In genomic region chr20:34955232-34956040, GRCh38 we compare ENCODE assay signal across 1 cellular context.
TF ChIP-seq lines count a peak whose summit lies in the region.

GSS (minus strand) TSS chr20:34955806; CDS start chr20:34951852, 3,954 bp downstream.
MYH7B (plus strand) TSS chr20:34955868; CDS start chr20:34978006, 22,138 bp downstream.

TF ChIP-seq in K562, 482 proteins besides CTCF, POLR2A, EP300 and RAD21 (continued from another document and continues in another):
- peak; percentile 66; the same call in 1 of the 2 replicates for TF ChIP-seq RB1 (IDR thresholded peaks at IDR 0.05; ENCODE audit: low read depth)
- no peak for TF ChIP-seq PHTF2 (CRISPR knock-in tag; IDR thresholded peaks at IDR 0.05)
- TF ChIP-seq ZNF717 (CRISPR knock-in tag; IDR thresholded peaks at IDR 0.05): no peak
- peak; percentile 37; the same call in 1 of the 2 replicates for TF ChIP-seq CREB1 (IDR thresholded peaks at IDR 0.05)
- TF ChIP-seq CREB1 (CRISPR knock-in tag; IDR thresholded peaks at IDR 0.05): peak; percentile 75
- peak; percentile 100 for TF ChIP-seq NFATC3 (IDR thresholded peaks at IDR 0.05)
- peak; percentile 16; the same call in 1 of the 2 replicates for TF ChIP-seq NFIC (IDR thresholded peaks at IDR 0.05)
- TF ChIP-seq RFX5 (IDR thresholded peaks at IDR 0.05; ENCODE audit: low read depth, low read length): no peak
- TF ChIP-seq CBFB (CRISPR knock-in tag; IDR thresholded peaks at IDR 0.05): peak; percentile 54; the same call in 1 of the 2 replicates
- peak; percentile 68; the same call in 1 of the 2 replicates for TF ChIP-seq NR1H2 (CRISPR knock-in tag; IDR thresholded peaks at IDR 0.05)
- TF ChIP-seq TEAD1 (CRISPR knock-in tag; IDR thresholded peaks at IDR 0.05): peak in 1 of 2 experiments; percentile 84; a peak in 2 of 4 replicates
- TF ChIP-seq ZNF12 (CRISPR knock-in tag; IDR thresholded peaks at IDR 0.05): peak; percentile 85
- TF ChIP-seq ZBTB49 (CRISPR knock-in tag; IDR thresholded peaks at IDR 0.05; ENCODE audit: borderline replicate concordance): 0 out of 2 replicates have a peak, but pooled peaks have one; percentile 48
- TF ChIP-seq, protein P1, sequence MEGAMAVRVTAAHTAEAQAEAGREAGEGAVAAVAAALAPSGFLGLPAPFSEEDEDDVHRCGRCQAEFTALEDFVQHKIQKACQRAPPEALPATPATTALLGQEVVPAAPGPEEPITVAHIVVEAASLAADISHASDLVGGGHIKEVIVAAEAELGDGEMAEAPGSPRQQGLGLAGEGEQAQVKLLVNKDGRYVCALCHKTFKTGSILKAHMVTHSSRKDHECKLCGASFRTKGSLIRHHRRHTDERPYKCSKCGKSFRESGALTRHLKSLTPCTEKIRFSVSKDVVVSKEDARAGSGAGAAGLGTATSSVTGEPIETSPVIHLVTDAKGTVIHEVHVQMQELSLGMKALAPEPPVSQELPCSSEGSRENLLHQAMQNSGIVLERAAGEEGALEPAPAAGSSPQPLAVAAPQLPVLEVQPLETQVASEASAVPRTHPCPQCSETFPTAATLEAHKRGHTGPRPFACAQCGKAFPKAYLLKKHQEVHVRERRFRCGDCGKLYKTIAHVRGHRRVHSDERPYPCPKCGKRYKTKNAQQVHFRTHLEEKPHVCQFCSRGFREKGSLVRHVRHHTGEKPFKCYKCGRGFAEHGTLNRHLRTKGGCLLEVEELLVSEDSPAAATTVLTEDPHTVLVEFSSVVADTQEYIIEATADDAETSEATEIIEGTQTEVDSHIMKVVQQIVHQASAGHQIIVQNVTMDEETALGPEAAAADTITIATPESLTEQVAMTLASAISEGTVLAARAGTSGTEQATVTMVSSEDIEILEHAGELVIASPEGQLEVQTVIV (CRISPR knock-in tag; IDR thresholded peaks at IDR 0.05; ENCODE audit: borderline replicate concordance): no peak
- no peak for TF ChIP-seq RAD51 (IDR thresholded peaks at IDR 0.05; ENCODE audit: borderline replicate concordance, low read depth)
- peak; percentile 79 for TF ChIP-seq HMGXB4 (CRISPR knock-in tag; IDR thresholded peaks at IDR 0.05)
- peak; percentile 20 for TF ChIP-seq EGR1 (conservative IDR thresholded peaks at IDR 0.05)
- no peak for TF ChIP-seq ELF1 (tag; IDR thresholded peaks at IDR 0.05)
- TF ChIP-seq ZNF24 (IDR thresholded peaks at IDR 0.05): 0 out of 2 replicates have a peak, but pooled peaks have one; percentile 72
- no peak for TF ChIP-seq PTBP1 (IDR thresholded peaks at IDR 0.05; ENCODE audit: low read depth, low read length)
- TF ChIP-seq, protein P2, sequence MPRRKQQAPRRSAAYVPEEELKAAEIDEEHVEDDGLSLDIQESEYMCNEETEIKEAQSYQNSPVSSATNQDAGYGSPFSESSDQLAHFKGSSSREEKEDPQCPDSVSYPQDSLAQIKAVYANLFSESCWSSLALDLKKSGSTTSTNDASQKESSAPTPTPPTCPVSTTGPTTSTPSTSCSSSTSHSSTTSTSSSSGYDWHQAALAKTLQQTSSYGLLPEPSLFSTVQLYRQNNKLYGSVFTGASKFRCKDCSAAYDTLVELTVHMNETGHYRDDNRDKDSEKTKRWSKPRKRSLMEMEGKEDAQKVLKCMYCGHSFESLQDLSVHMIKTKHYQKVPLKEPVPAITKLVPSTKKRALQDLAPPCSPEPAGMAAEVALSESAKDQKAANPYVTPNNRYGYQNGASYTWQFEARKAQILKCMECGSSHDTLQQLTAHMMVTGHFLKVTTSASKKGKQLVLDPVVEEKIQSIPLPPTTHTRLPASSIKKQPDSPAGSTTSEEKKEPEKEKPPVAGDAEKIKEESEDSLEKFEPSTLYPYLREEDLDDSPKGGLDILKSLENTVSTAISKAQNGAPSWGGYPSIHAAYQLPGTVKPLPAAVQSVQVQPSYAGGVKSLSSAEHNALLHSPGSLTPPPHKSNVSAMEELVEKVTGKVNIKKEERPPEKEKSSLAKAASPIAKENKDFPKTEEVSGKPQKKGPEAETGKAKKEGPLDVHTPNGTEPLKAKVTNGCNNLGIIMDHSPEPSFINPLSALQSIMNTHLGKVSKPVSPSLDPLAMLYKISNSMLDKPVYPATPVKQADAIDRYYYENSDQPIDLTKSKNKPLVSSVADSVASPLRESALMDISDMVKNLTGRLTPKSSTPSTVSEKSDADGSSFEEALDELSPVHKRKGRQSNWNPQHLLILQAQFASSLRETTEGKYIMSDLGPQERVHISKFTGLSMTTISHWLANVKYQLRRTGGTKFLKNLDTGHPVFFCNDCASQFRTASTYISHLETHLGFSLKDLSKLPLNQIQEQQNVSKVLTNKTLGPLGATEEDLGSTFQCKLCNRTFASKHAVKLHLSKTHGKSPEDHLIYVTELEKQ (CRISPR knock-in tag; IDR thresholded peaks at IDR 0.05): no peak
- TF ChIP-seq, protein P3, sequence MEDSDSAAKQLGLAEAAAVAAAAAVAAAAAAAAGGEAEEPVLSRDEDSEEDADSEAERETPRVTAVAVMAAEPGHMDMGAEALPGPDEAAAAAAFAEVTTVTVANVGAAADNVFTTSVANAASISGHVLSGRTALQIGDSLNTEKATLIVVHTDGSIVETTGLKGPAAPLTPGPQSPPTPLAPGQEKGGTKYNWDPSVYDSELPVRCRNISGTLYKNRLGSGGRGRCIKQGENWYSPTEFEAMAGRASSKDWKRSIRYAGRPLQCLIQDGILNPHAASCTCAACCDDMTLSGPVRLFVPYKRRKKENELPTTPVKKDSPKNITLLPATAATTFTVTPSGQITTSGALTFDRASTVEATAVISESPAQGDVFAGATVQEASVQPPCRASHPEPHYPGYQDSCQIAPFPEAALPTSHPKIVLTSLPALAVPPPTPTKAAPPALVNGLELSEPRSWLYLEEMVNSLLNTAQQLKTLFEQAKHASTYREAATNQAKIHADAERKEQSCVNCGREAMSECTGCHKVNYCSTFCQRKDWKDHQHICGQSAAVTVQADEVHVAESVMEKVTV (CRISPR knock-in tag; IDR thresholded peaks at IDR 0.05): 0 out of 2 replicates have a peak, but pooled peaks have one; percentile 7
- TF ChIP-seq STAT5B (CRISPR knock-in tag; IDR thresholded peaks at IDR 0.05): no peak
- TF ChIP-seq DPF2 (IDR thresholded peaks at IDR 0.05): peak; percentile 41; the same call in 1 of the 2 replicates
- no peak for TF ChIP-seq NR0B1 (IDR thresholded peaks at IDR 0.05; ENCODE audit: partially characterized antibody)
- no peak for TF ChIP-seq MAFF (IDR thresholded peaks at IDR 0.05; ENCODE audit: low read length)
- TF ChIP-seq ADNP (tag; IDR thresholded peaks at IDR 0.05): no peak
- TF ChIP-seq ZNF444 (CRISPR knock-in tag; IDR thresholded peaks at IDR 0.05): no peak
- peak; percentile 83; the same call in 1 of the 2 replicates for TF ChIP-seq TOE1 (IDR thresholded peaks at IDR 0.05; ENCODE audit: borderline replicate concordance)
- TF ChIP-seq TOE1 (CRISPR knock-in tag; IDR thresholded peaks at IDR 0.05; ENCODE audit: borderline replicate concordance, low read depth): no peak; the same call in 1 of the 2 replicates
- TF ChIP-seq SAFB (IDR thresholded peaks at IDR 0.05; ENCODE audit: borderline replicate concordance, low read depth, low read length): no peak
- TF ChIP-seq, protein P4, sequence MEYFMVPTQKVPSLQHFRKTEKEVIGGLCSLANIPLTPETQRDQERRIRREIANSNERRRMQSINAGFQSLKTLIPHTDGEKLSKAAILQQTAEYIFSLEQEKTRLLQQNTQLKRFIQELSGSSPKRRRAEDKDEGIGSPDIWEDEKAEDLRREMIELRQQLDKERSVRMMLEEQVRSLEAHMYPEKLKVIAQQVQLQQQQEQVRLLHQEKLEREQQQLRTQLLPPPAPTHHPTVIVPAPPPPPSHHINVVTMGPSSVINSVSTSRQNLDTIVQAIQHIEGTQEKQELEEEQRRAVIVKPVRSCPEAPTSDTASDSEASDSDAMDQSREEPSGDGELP (CRISPR knock-in tag; IDR thresholded peaks at IDR 0.05; ENCODE audit: borderline replicate concordance): peak; percentile 86
- peak; percentile 80; the same call in 1 of the 2 replicates for TF ChIP-seq GTF2F1 (IDR thresholded peaks at IDR 0.05; ENCODE audit: low read depth, low read length)
- 0 out of 2 replicates have a peak, but pooled peaks have one; percentile 37 for TF ChIP-seq HCFC1 (IDR thresholded peaks at IDR 0.05; ENCODE audit: low read depth, low read length)
- peak; percentile 70; the same call in 1 of the 2 replicates for TF ChIP-seq CTBP1 (IDR thresholded peaks at IDR 0.05; ENCODE audit: borderline replicate concordance)
- TF ChIP-seq ZBTB5 (IDR thresholded peaks at IDR 0.05): no peak
- TF ChIP-seq TCF15 (CRISPR knock-in tag; IDR thresholded peaks at IDR 0.05): no peak
- TF ChIP-seq ZBTB17 (CRISPR knock-in tag; IDR thresholded peaks at IDR 0.05): peak; percentile 79
- TF ChIP-seq, protein P5, sequence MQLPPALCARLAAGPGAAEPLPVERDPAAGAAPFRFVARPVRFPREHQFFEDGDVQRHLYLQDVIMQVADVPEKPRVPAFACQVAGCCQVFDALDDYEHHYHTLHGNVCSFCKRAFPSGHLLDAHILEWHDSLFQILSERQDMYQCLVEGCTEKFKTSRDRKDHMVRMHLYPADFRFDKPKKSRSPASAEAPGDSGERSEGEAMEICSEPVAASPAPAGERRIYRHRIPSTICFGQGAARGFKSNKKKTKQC (CRISPR knock-in tag; IDR thresholded peaks at IDR 0.05): peak; percentile 86; the same call in 1 of the 2 replicates
- peak; percentile 72 for TF ChIP-seq BRD9 (IDR thresholded peaks at IDR 0.05; ENCODE audit: low read depth, partially characterized antibody)
- peak; percentile 47; the same call in 1 of the 2 replicates for TF ChIP-seq FOXP4 (CRISPR knock-in tag; IDR thresholded peaks at IDR 0.05; ENCODE audit: borderline replicate concordance)
- TF ChIP-seq ESRRA (IDR thresholded peaks at IDR 0.05; ENCODE audit: borderline replicate concordance, low read depth): peak; percentile 67
- peak; percentile 65; the same call in 1 of the 2 replicates for TF ChIP-seq CXXC5 (CRISPR knock-in tag; IDR thresholded peaks at IDR 0.05)
- TF ChIP-seq DIDO1 (tag; IDR thresholded peaks at IDR 0.05; ENCODE audit: low read depth): no peak; the same call in 1 of the 2 replicates
